9 cellular contexts compared by ENCODE assay signal in the genomic region with DNA sequence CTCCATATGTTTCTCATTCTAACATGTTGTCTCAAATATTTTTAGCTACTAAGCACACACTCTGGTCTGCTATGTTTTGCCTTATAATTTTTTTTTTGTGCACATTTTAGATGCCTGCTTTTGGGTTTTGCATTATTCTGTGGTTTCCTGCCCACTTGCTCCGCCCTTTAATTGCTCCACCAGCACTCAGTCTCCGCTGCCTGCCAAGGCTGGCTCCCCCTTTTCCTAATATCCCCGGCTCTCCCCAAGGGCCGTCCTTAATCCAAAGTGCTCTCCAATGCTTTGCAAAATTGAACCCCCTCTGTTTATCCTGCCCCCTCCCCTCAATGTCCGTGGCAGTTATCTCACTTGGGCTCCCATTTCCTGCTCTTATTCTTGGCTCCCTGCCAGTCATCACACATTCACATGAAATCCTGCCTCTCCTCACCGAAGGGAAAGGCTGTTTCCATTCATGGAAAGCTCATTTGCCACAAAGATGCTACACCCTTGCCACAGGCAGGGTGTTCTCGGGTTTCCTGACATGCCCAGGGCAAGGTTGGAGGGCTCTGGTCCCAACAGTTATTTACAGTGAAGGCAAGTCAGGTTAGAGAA.
DNase-seq lines count a peak whose midpoint lies in the region; ATAC-seq, FAIRE-seq and TF ChIP-seq lines count a peak whose summit lies in the region.
"Had no signal": no experiment of that assay in that cellular context is flagged by ENCODE, and none has a peak within 500 bp of the region (broad histone marks: within the 10 kb centered on the region; RNA-seq: fewer than 3 reads in every experiment).

No MANE protein-coding gene starts in this region.

- no peaks in the 10 kb centered on the region for H3K79me1 ChIP-seq in IMR-90 (ENCODE audit: low read depth in 1 of 2, low read length in 2 of 2)

- ATAC-seq in IMR-90 (ENCODE audit: low read depth) (peak; percentile 29; the same call in 1 of the 2 replicates), left cardiac atrium (peak; percentile 85 to 92), HG03460 (IDR thresholded peaks at IDR 0.05; ENCODE audit: unreplicated experiment) (no peak)

- H3F3A ChIP-seq in SK-N-SH (replicated peaks; ENCODE audit: insufficient read depth) (no peaks in the 10 kb centered on the region), MM.1S (ENCODE audit: insufficient read depth, low read length) (no peaks in the 10 kb centered on the region)

- peak overlapping the region; percentile 67 for H2AK9ac ChIP-seq in IMR-90 (replicated peaks; ENCODE audit: low read depth, low read length, poor library complexity)

- H3K9me2 ChIP-seq in SK-N-SH (no peaks in the 10 kb centered on the region), MM.1S (replicated peaks; ENCODE audit: insufficient read depth, low read length) (no peaks in the 10 kb centered on the region)

- H4K8ac ChIP-seq in IMR-90 (ENCODE audit: low read depth in 2 of 2, low read length in 2 of 2), result no peak overlapping the region

- H3K23ac ChIP-seq in IMR-90 (ENCODE audit: low read depth, low read length), result no peak overlapping the region

- H4K91ac ChIP-seq in IMR-90 (ENCODE audit: insufficient read depth, low read depth, low read length), result no peak overlapping the region

- H3K4me3 ChIP-seq in IMR-90 (ENCODE audit: insufficient read depth, low read depth, low read length) (no peak overlapping the region), SK-N-SH (ENCODE audit: low read depth in 2 of 2, low read length in 1 of 2) (no peak overlapping the region), Peyer's patch (no peak overlapping the region), MM.1S (ENCODE audit: low read length) (no peak overlapping the region)

- dilution Hi-C loops in IMR-90 (cut with HindIII; ENCODE audit: low sequenced_read_pairs, unreplicated experiment), result no loop called here

- H3K9ac ChIP-seq in IMR-90 (ENCODE audit: low read depth, low read length) (no peak overlapping the region), SK-N-SH (no peak overlapping the region), MM.1S (ENCODE audit: low read length) (no peak overlapping the region)

- H4K20me1 ChIP-seq in IMR-90 (ENCODE audit: insufficient read depth, low read length) (no peaks in the 10 kb centered on the region), SK-N-SH (ENCODE audit: insufficient read depth) (no peaks in the 10 kb centered on the region), MM.1S (ENCODE audit: insufficient read depth, low read length) (no peaks in the 10 kb centered on the region)

- H3K14ac ChIP-seq in IMR-90 (replicated peaks; ENCODE audit: low read depth, low read length), result peak overlapping the region; percentile 45; the same call in 1 of the 2 replicates

- DNase-seq in AG09319 (ENCODE audit: extremely low read depth, low read depth), result peak; percentile 16
- no peak for DNase-seq in IMR-90
- peak; percentile 37 for DNase-seq in SK-N-SH
- peak; percentile 81 for DNase-seq in left cardiac atrium
- DNase-seq in urothelium cell line (ENCODE audit: low spot score), result peak; percentile 22
- DNase-seq in Peyer's patch, result no peak
- DNase-seq in MM.1S, result no peak

- H3K18ac ChIP-seq in IMR-90 (ENCODE audit: low read depth, low read length), result no peak overlapping the region

- no peak overlapping the region for H3K56ac ChIP-seq in IMR-90 (ENCODE audit: extremely low read depth, insufficient read depth, low read length)

- peaks cover 5% of the 10 kb centered on the region for H3K4me1 ChIP-seq in IMR-90 (ENCODE audit: control insufficient read depth, insufficient read depth, low read length)
- H3K4me1 ChIP-seq in SK-N-SH (ENCODE audit: control insufficient read depth in 1 of 2, insufficient read depth in 2 of 2, low read depth in 1 of 2, low read length in 1 of 2), result peaks cover 7 to 16% of the 10 kb centered on the region in 2 experiments; a peak in 3 of 4 replicates
- no peaks in the 10 kb centered on the region for H3K4me1 ChIP-seq in Peyer's patch
- H3K4me1 ChIP-seq in MM.1S (ENCODE audit: low read length), result no peaks in the 10 kb centered on the region

- intact Hi-C loops in IMR-90 (cut with micrococcal nuclease), result no loop called here
- intact Hi-C loops in left cardiac atrium (cut with DNase I), result no loop called here

- TF ChIP-seq CTCF in AG09319 (IDR thresholded peaks at IDR 0.05; ENCODE audit: low read depth, low read length) (no peak), IMR-90 (conservative IDR thresholded peaks at IDR 0.05; ENCODE audit: low read depth, low read length) (no peak), SK-N-SH (IDR thresholded peaks at IDR 0.05) (no peak), Peyer's patch (IDR thresholded peaks at IDR 0.05) (no peak), MM.1S (IDR thresholded peaks at IDR 0.05; ENCODE audit: low read length) (no peak)

- peaks cover 2% of the 10 kb centered on the region; the same call in 1 of the 2 replicates for H3K36me3 ChIP-seq in IMR-90 (ENCODE audit: control insufficient read depth, insufficient read depth, low read length)
- H3K36me3 ChIP-seq in SK-N-SH (replicated peaks in 1 of 2; ENCODE audit: control insufficient read depth in 1 of 2, insufficient read depth in 2 of 2, low read length in 1 of 2), result peaks cover 0 to 24% of the 10 kb centered on the region in 2 experiments
- H3K36me3 ChIP-seq in Peyer's patch, result no peaks in the 10 kb centered on the region
- no peaks in the 10 kb centered on the region for H3K36me3 ChIP-seq in MM.1S (replicated peaks; ENCODE audit: insufficient read depth, low read length)

- no peak for TF ChIP-seq EP300 in SK-N-SH (IDR thresholded peaks at IDR 0.05; ENCODE audit: borderline replicate concordance in 1 of 2, low read depth in 1 of 2, low read length in 1 of 2)

- H3K27ac ChIP-seq in IMR-90 (ENCODE audit: insufficient read depth, low read length), result no peak overlapping the region
- H3K27ac ChIP-seq in SK-N-SH (ENCODE audit: low read depth in 2 of 2, low read length in 1 of 2), result no peak overlapping the region
- H3K27ac ChIP-seq in Peyer's patch, result no peak overlapping the region
- no peak overlapping the region for H3K27ac ChIP-seq in MM.1S (ENCODE audit: low read length)

- TF ChIP-seq RAD21 in IMR-90 (IDR thresholded peaks at IDR 0.05; ENCODE audit: low read length) (no peak), SK-N-SH (IDR thresholded peaks at IDR 0.05; ENCODE audit: low read length) (no peak)

- no peak overlapping the region for H4K5ac ChIP-seq in IMR-90 (ENCODE audit: low read depth, low read length)

- H2AK5ac ChIP-seq in IMR-90 (ENCODE audit: low read depth, low read length), result no peak overlapping the region

- CTCF ChIA-PET in IMR-90 (lab: Yijun Ruan, JAX) (no interaction called here), SK-N-SH (lab: Yijun Ruan, JAX) (interaction anchor here (0.7 to 3.2 kb wide), 5 partner anchors 9 to 814 kb away, joined by 3 to 17 read pairs (median 4); no protein-coding TSS in a partner anchor)

- no peaks in the 10 kb centered on the region for H3K9me3 ChIP-seq in IMR-90 (ENCODE audit: control insufficient read depth, insufficient read depth, low read length)
- no peaks in the 10 kb centered on the region for H3K9me3 ChIP-seq in SK-N-SH
- no peaks in the 10 kb centered on the region for H3K9me3 ChIP-seq in Peyer's patch
- no peaks in the 10 kb centered on the region for H3K9me3 ChIP-seq in MM.1S (replicated peaks; ENCODE audit: insufficient read depth, low read length)

- no peak overlapping the region for H2BK20ac ChIP-seq in IMR-90 (ENCODE audit: low read depth, low read length)

- H3K4me2 ChIP-seq in IMR-90 (ENCODE audit: low read depth, low read length) (no peak overlapping the region; the same call in 1 of the 2 replicates), SK-N-SH (peak overlapping the region; percentile 35; the same call in 1 of the 2 replicates), MM.1S (ENCODE audit: low read depth, low read length) (no peak overlapping the region)

- H2AFZ ChIP-seq in IMR-90 (replicated peaks; ENCODE audit: low read length, poor library complexity) (peak overlapping the region; percentile 47), SK-N-SH (ENCODE audit: low read depth) (no peak overlapping the region), MM.1S (ENCODE audit: low read length) (no peak overlapping the region)

- no peak overlapping the region for H2BK5ac ChIP-seq in IMR-90 (ENCODE audit: low read depth, low read length, poor library complexity, severe bottlenecking)

- H3K27me3 ChIP-seq in IMR-90 (ENCODE audit: control insufficient read depth, insufficient read depth, low read length), result no peaks in the 10 kb centered on the region
- no peaks in the 10 kb centered on the region for H3K27me3 ChIP-seq in SK-N-SH (ENCODE audit: insufficient read depth)
- H3K27me3 ChIP-seq in Peyer's patch, result no peaks in the 10 kb centered on the region
- H3K27me3 ChIP-seq in MM.1S (replicated peaks; ENCODE audit: insufficient read depth, low read length), result no peaks in the 10 kb centered on the region

- no TSS peak for BruUV-seq in IMR-90 (replicated peaks; lab: Mats Ljungman, UMichigan)

- no peak overlapping the region for H2BK120ac ChIP-seq in IMR-90 (ENCODE audit: low read depth, low read length)

- no peak for FAIRE-seq in urothelium cell line (lab: Jason Lieb, UNC)
- FAIRE-seq: GM18507 had no signal

- H2BK15ac ChIP-seq in IMR-90 (ENCODE audit: low read depth, low read length), result 0 out of 3 replicates have a peak overlapping the region, but pooled peaks have one; percentile 41

- no peak overlapping the region; the same call in 1 of the 2 replicates for H3K4ac ChIP-seq in IMR-90 (ENCODE audit: low read depth, low read length)

- POLR2A ChIA-PET in IMR-90 (lab: Charles Lee; ENCODE audit: unreplicated experiment) (no interaction called here), SK-N-SH (lab: Yijun Ruan, JAX) (no interaction called here)

- H3K79me2 ChIP-seq in SK-N-SH (ENCODE audit: insufficient read depth) (no peaks in the 10 kb centered on the region), MM.1S (ENCODE audit: low read length) (no peaks in the 10 kb centered on the region)

- H3K9me1 ChIP-seq in IMR-90 (ENCODE audit: insufficient read depth, low read length), result peaks cover 5% of the 10 kb centered on the region

- in situ Hi-C loops in IMR-90 (cut with MboI; ENCODE audit: low sequenced_read_pairs), result loop anchor here (25.0 kb wide), 1 partner anchor 952 kb away; a partner anchor contains a TSS

- 8% methylated on average over 5 of the region's 7 CpGs; no CpG with 5 or more reads in 1 of the 2 experiments for WGBS in IMR-90 (ENCODE audit: extremely low coverage in 2 of 2, insufficient read length in 1 of 2), 2 experiments
- WGBS in SK-N-SH (ENCODE audit: low lambda C conversion rate), result 42% methylated on average over 7 of the region's 7 CpGs

- TF ChIP-seq POLR2A in IMR-90 (IDR thresholded peaks at IDR 0.05; ENCODE audit: low read depth, low read length) (no peak), Peyer's patch (IDR thresholded peaks at IDR 0.05) (no peak)

TF ChIP-seq in IMR-90, 13 proteins besides CTCF, POLR2A, EP300 and RAD21 (continues in another document):
- TF ChIP-seq CHD1 (IDR thresholded peaks at IDR 0.05; ENCODE audit: low read depth, low read length) (no peak), CEBPB (IDR thresholded peaks at IDR 0.05; ENCODE audit: low read depth, low read length) (no peak), BHLHE40 (IDR thresholded peaks at IDR 0.05; ENCODE audit: low read depth, low read length) (no peak)

Comparison
In these comparisons a context has a peak if more than half of its experiments do, and no peak if none do; other contexts are left out.
1. DNase-seq: peak in AG09319 (single experiment), SK-N-SH (single experiment), left cardiac atrium (single experiment) and urothelium cell line (single experiment); none in IMR-90 (single experiment), Peyer's patch (0 of 3) and MM.1S (single experiment).